8 cellular contexts compared by ENCODE assay signal in genomic region chr3:146218880-146219866, GRCh38. TPM values are rescaled to one million over a fixed set of nuclear protein-coding genes. Genes with fewer than 3 reads are reported as not detected.
DNase-seq lines count a peak whose midpoint lies in the region; ATAC-seq, FAIRE-seq and TF ChIP-seq lines count a peak whose summit lies in the region.

No MANE protein-coding gene starts in this region.

- no peak for ATAC-seq in A549
- ATAC-seq in WTC11: no peak
- ATAC-seq in effector memory CD8-positive, alpha-beta T cell (replicated peaks): no peak
- no peak for ATAC-seq in HG02938 (IDR thresholded peaks at IDR 0.05; ENCODE audit: unreplicated experiment)

- H3K4me1 ChIP-seq in A549: peaks cover 43% of the 10 kb centered on the region

- no peaks in the 10 kb centered on the region for H3K27me3 Mint-ChIP-seq in WTC11 (ENCODE audit: low read depth)
- peaks cover 6 to 14% of the 10 kb centered on the region in 2 donors for H3K27me3 Mint-ChIP-seq in effector memory CD8-positive, alpha-beta T cell
- no peaks in the 10 kb centered on the region for H3K27me3 Mint-ChIP-seq in neural crest cell (ENCODE audit: low read depth)

- POLR2A ChIA-PET in A549 (lab: Yijun Ruan, JAX): no interaction called here
- POLR2A ChIA-PET in WTC11 (lab: Charles Lee): no interaction called here

- H3K36me3 Mint-ChIP-seq in WTC11 (peaks cover 2% of the 10 kb centered on the region; the same call in 1 of the 2 replicates), neural crest cell (ENCODE audit: low read depth) (no peaks in the 10 kb centered on the region)
- H3K36me3 Mint-ChIP-seq in effector memory CD8-positive, alpha-beta T cell (ENCODE audit: insufficient read depth): no peaks in the 10 kb centered on the region

- H3K9me3 ChIP-seq in A549: no peaks in the 10 kb centered on the region

- H3K4me3 ChIP-seq in A549: no peak overlapping the region

- peak; percentile 93 for TF ChIP-seq CTCF in A549 (IDR thresholded peaks at IDR 0.05)
- TF ChIP-seq CTCF in LNCAP (IDR thresholded peaks at IDR 0.05): peak; percentile 70
- peak; percentile 59 for TF ChIP-seq CTCF in WTC11 (IDR thresholded peaks at IDR 0.05)
- peak; percentile 92 for TF ChIP-seq CTCF in neural crest cell (conservative IDR thresholded peaks at IDR 0.05)

- no peak overlapping the region for H3K27ac Mint-ChIP-seq in WTC11
- no peak overlapping the region for H3K27ac Mint-ChIP-seq in effector memory CD8-positive, alpha-beta T cell
- no peak overlapping the region for H3K27ac Mint-ChIP-seq in neural crest cell (ENCODE audit: unreplicated experiment)

- H3K9me3 Mint-ChIP-seq in WTC11 (no peaks in the 10 kb centered on the region), neural crest cell (no peaks in the 10 kb centered on the region)
- no peaks in the 10 kb centered on the region for H3K9me3 Mint-ChIP-seq in effector memory CD8-positive, alpha-beta T cell

- H3K4me1 Mint-ChIP-seq in WTC11 (peaks cover 14% of the 10 kb centered on the region), neural crest cell (peaks cover 5% of the 10 kb centered on the region)
- H3K4me1 Mint-ChIP-seq in effector memory CD8-positive, alpha-beta T cell (ENCODE audit: low read depth in 2 of 2): no peaks in the 10 kb centered on the region

- H3K4me2 ChIP-seq in A549: peak overlapping the region; percentile 10; the same call in 1 of the 3 replicates

- 59% methylated on average over 13 of the region's 13 CpGs for WGBS in A549 (ENCODE audit: missing lambda C conversion rate)

- peak; percentile 81 to 86 for TF ChIP-seq RAD21 in A549 (conservative IDR thresholded peaks at IDR 0.05 in 1 of 2, IDR thresholded peaks at IDR 0.05 in 1 of 2)

- no peak overlapping the region for H3K4me3 Mint-ChIP-seq in WTC11
- H3K4me3 Mint-ChIP-seq in effector memory CD8-positive, alpha-beta T cell: no peak overlapping the region
- H3K4me3 Mint-ChIP-seq in neural crest cell: no peak overlapping the region

- CTCF ChIA-PET in A549 (lab: Yijun Ruan, JAX) (interaction anchor here (0.6 to 7.0 kb wide), 7 partner anchors 10 to 362 kb away, joined by 3 to 41 read pairs (median 4); no protein-coding TSS in a partner anchor), WTC11 (lab: Charles Lee) (interaction anchor here (1.0 to 1.1 kb wide), 2 partner anchors 108 to 358 kb away, joined by 4 to 8 read pairs; no protein-coding TSS in a partner anchor)

- DNase-seq in A549 (ENCODE audit: low read depth in 1 of 2, low spot score in 1 of 2) (peak; percentile 15 to 40), GM03348 (ENCODE audit: low spot score) (peak; percentile 20), WTC11 (ENCODE audit: low spot score) (no peak), neural crest cell (ENCODE audit: low read depth, low spot score) (peak; percentile 23), OCI-M2 (lab: John Stamatoyannopoulos, UW; ENCODE audit: unreplicated experiment) (no peak)
- peak; percentile 13 to 21 (median 18) for DNase-seq in effector memory CD8-positive, alpha-beta T cell

- TF ChIP-seq EP300 in A549 (IDR thresholded peaks at IDR 0.05): no peak

- peak; percentile 56 for FAIRE-seq in A549 (lab: Jason Lieb, UNC)

- peak overlapping the region in 1 of 2 experiments; percentile 32; a peak in 2 of 6 replicates for H3K27ac ChIP-seq in A549

- no peak for TF ChIP-seq POLR2A in A549 (IDR thresholded peaks at IDR 0.05; ENCODE audit: low read length)

TF ChIP-seq in A549, 52 proteins besides CTCF, POLR2A, EP300 and RAD21:
- TF ChIP-seq CEBPB (IDR thresholded peaks at IDR 0.05) (no peak), SMC3 (IDR thresholded peaks at IDR 0.05) (peak; percentile 97)

TF ChIP-seq in WTC11, 78 proteins besides CTCF, POLR2A, EP300 and RAD21:
- TF ChIP-seq ZNF121 (CRISPR knock-in tag; IDR thresholded peaks at IDR 0.05): no peak

RNA-seq across cellular contexts. Expression of gene PLSCR4, which starts 31.7 kb away (rescaled TPM):
- polyA plus RNA-seq in A549 (2011; rRNA removed) (17.2 and 20.5 TPM in 2 replicates), A549 (2017; fragmentation: RNase III; extraction: RNeasy Plus Mini Kit Qiagen cat#74134 plus additional on column Dnase treatment) (5.8 to 10.1 TPM (median 8.3 TPM) in 3 replicates)
- polyA plus RNA-seq in A549 (2012; cell fraction: cytosol; rRNA removed): 2.9 and 4.6 TPM in 2 replicates
- polyA plus RNA-seq in A549 (2012; cell fraction: nucleus; rRNA removed): 3.6 and 4.1 TPM in 2 replicates
- 10.2 and 15.9 TPM in 2 replicates for polyA minus RNA-seq in A549 (2011; rRNA and poly(A)+ RNA removed)
- total RNA-seq in WTC11 (2021) (3.5 to 5.7 TPM (median 3.8 TPM) in 3 replicates), neural crest cell (1.0 and 1.1 TPM in 2 replicates)

RNA-seq across cellular contexts. Expression of gene PLOD2, which starts 58.2 kb away (rescaled TPM):
- polyA plus RNA-seq in A549 (2011; rRNA removed): 161 and 174 TPM in 2 replicates
- polyA plus RNA-seq in A549 (2012; cell fraction: cytosol; rRNA removed): 20.1 and 22.2 TPM in 2 replicates
- polyA plus RNA-seq in A549 (2012; cell fraction: nucleus; rRNA removed): 20.3 and 34.8 TPM in 2 replicates
- polyA plus RNA-seq in A549 (2017; fragmentation: RNase III; extraction: RNeasy Plus Mini Kit Qiagen cat#74134 plus additional on column Dnase treatment): 159 to 184 TPM (median 171 TPM) in 3 replicates
- polyA minus RNA-seq in A549 (2011; rRNA and poly(A)+ RNA removed): 45.9 and 46.7 TPM in 2 replicates
- total RNA-seq in WTC11 (2021): 36.6 to 40.7 TPM (median 39.3 TPM) in 3 replicates
- 12.7 and 13.0 TPM in 2 replicates for total RNA-seq in neural crest cell

Comparison
In these comparisons a context has a peak if more than half of its experiments do, and no peak if none do; other contexts are left out.
1. DNase-seq: peak in A549 (2 of 2), GM03348 (single experiment), effector memory CD8-positive, alpha-beta T cell (3 of 3) and neural crest cell (single experiment); none in WTC11 (single experiment) and OCI-M2 (single experiment).
2. Of the 8 proteins assayed by ChIP-seq in both WTC11 and A549: peak only in WTC11: none; only in A549: none; in both: CTCF; in neither: 7.
3. Peak in every context shown above with its lines, with median percentiles within 50 percentile points of each other: CTCF ChIP-seq.